1 cellular context compared by ENCODE assay signal in genomic region chr9:70425192-70425591, GRCh38.
TF ChIP-seq lines count a peak whose summit lies in the region.

No MANE protein-coding gene starts in this region.

TF ChIP-seq in IMR-90, 13 proteins besides CTCF, POLR2A, EP300 and RAD21:
- no peak for TF ChIP-seq MXI1 (IDR thresholded peaks at IDR 0.05; ENCODE audit: borderline replicate concordance, low read depth, low read length)
- TF ChIP-seq, protein P1, sequence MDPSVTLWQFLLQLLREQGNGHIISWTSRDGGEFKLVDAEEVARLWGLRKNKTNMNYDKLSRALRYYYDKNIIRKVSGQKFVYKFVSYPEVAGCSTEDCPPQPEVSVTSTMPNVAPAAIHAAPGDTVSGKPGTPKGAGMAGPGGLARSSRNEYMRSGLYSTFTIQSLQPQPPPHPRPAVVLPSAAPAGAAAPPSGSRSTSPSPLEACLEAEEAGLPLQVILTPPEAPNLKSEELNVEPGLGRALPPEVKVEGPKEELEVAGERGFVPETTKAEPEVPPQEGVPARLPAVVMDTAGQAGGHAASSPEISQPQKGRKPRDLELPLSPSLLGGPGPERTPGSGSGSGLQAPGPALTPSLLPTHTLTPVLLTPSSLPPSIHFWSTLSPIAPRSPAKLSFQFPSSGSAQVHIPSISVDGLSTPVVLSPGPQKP (IDR thresholded peaks at IDR 0.05; ENCODE audit: borderline replicate concordance, low read depth, low read length) = no peak
- no peak for TF ChIP-seq MAFK (IDR thresholded peaks at IDR 0.05; ENCODE audit: low read depth, low read length)
- no peak for TF ChIP-seq FOS (IDR thresholded peaks at IDR 0.05; ENCODE audit: low read depth, low read length)
- TF ChIP-seq NFE2L2 (IDR thresholded peaks at IDR 0.05; ENCODE audit: low read depth, low read length) = no peak
- no peak for TF ChIP-seq SMC3 (IDR thresholded peaks at IDR 0.05; ENCODE audit: low read depth, low read length)
- TF ChIP-seq CHD1 (IDR thresholded peaks at IDR 0.05; ENCODE audit: low read depth, low read length) = no peak
- no peak for TF ChIP-seq RCOR1 (IDR thresholded peaks at IDR 0.05; ENCODE audit: insufficient replicate concordance, low read length)
- TF ChIP-seq MAZ (IDR thresholded peaks at IDR 0.05; ENCODE audit: borderline replicate concordance, low read depth, low read length) = no peak
- TF ChIP-seq BHLHE40 (IDR thresholded peaks at IDR 0.05; ENCODE audit: low read depth, low read length) = no peak
- TF ChIP-seq, protein P2, sequence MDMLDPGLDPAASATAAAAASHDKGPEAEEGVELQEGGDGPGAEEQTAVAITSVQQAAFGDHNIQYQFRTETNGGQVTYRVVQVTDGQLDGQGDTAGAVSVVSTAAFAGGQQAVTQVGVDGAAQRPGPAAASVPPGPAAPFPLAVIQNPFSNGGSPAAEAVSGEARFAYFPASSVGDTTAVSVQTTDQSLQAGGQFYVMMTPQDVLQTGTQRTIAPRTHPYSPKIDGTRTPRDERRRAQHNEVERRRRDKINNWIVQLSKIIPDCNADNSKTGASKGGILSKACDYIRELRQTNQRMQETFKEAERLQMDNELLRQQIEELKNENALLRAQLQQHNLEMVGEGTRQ (IDR thresholded peaks at IDR 0.05; ENCODE audit: low read depth, low read length) = no peak
- no peak for TF ChIP-seq RFX5 (IDR thresholded peaks at IDR 0.05; ENCODE audit: low read depth, low read length)
- TF ChIP-seq CEBPB (IDR thresholded peaks at IDR 0.05; ENCODE audit: low read depth, low read length) = no peak
TF ChIP-seq in IMR-90: peak in this region for 0.
